In the genomic region with DNA sequence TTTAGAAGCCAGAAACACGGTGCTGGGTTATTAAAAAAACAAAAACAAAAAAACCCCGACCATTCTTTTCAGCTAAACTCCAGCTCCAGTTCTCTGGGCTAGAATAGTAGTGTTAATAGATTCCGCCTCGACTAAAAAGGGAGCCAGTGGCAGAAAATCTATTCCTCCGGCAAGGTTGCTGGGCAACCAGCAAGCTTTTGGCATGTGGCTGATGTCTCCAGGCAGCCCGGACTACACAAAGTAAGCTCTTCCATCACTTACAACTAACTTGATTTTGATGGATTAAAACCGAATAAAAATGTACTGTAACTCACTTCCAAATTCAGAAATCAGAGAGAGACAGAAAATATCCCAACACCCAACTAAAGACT, we compare ENCODE assay signal across 14 cellular contexts.
A peak's percentile ranks its signal among the peaks of the same experiment; 100 is the strongest.
DNase-seq lines count a peak whose midpoint lies in the region; ATAC-seq and FAIRE-seq lines count a peak whose summit lies in the region.
"Had no signal": no experiment of that assay in that cellular context is flagged by ENCODE, and none has a peak within 500 bp of the region (broad histone marks: within the 10 kb centered on the region; RNA-seq: fewer than 3 reads in every experiment).

No MANE protein-coding gene starts in this region.

- H3K4me1 Mint-ChIP-seq in stimulated activated naive B cell treated with anti-CD40 and anti-IgM and Interleukin-4, amounts not matched to agents 10 μg/mL and 1 μg/mL and 100 μg/mL, for 72 hours: peaks cover 9 to 19% of the 10 kb centered on the region in 2 donors

- H3K27me3 Mint-ChIP-seq in stimulated activated naive B cell treated with anti-CD40 and anti-IgM and Interleukin-4, amounts not matched to agents 10 μg/mL and 1 μg/mL and 100 μg/mL, for 72 hours: no peaks in the 10 kb centered on the region
- H3K27me3 Mint-ChIP-seq: activated CD8-positive, alpha-beta memory T cell treated with anti-CD3 and anti-CD28 coated beads, Interleukin-2, amount 10 ng/mL, durations not matched to agents 7 days and 5 days had no signal

- H3K27ac ChIP-seq in caudate nucleus (ENCODE audit: low read depth, low read length): no peak overlapping the region
- H3K27ac ChIP-seq: 22Rv1 had no signal

- FAIRE-seq in islet of Langerhans (lab: Jason Lieb, UNC): peak; percentile 96
- FAIRE-seq: GM19239 had no signal

- H3K4me3 Mint-ChIP-seq in stimulated activated naive B cell treated with anti-CD40 and anti-IgM and Interleukin-4, amounts not matched to agents 10 μg/mL and 1 μg/mL and 100 μg/mL, for 72 hours: no peak overlapping the region
- H3K4me3 Mint-ChIP-seq: activated CD8-positive, alpha-beta memory T cell treated with anti-CD3 and anti-CD28 coated beads, Interleukin-2, amount 10 ng/mL, durations not matched to agents 7 days and 5 days had no signal

- peaks cover 7 to 20% of the 10 kb centered on the region in 2 donors for H3K36me3 Mint-ChIP-seq in stimulated activated naive B cell treated with anti-CD40 and anti-IgM and Interleukin-4, amounts not matched to agents 10 μg/mL and 1 μg/mL and 100 μg/mL, for 72 hours

- intact Hi-C loops in posterior cingulate gyrus (cut with DNase I): no loop called here

- peak; percentile 54 for DNase-seq in DMS 273 (lab: John Stamatoyannopoulos, UW; ENCODE audit: unreplicated experiment)
- no peak for DNase-seq in DMS 273 treated with DMSO at 0.1 percent for 48 hours (lab: John Stamatoyannopoulos, UW)
- peak in 40 of 61 donors; percentile 7 to 87 (median 38) for DNase-seq in caudate nucleus (lab: John Stamatoyannopoulos, UW)
- DNase-seq in posterior cingulate gyrus: peak in 8 of 10 donors; percentile 32 to 94 (median 60)
- no peak for DNase-seq in stimulated activated naive B cell treated with anti-CD40 and anti-IgM and Interleukin-4, amounts not matched to agents 10 μg/mL and 1 μg/mL and 100 μg/mL, for 72 hours
- DNase-seq in NCI-H128 (lab: John Stamatoyannopoulos, UW; ENCODE audit: unreplicated experiment): no peak
- DNase-seq in D341Med (ENCODE audit: low spot score): no peak
- DNase-seq: activated CD8-positive, alpha-beta memory T cell treated with anti-CD3 and anti-CD28 coated beads, Interleukin-2, amount 10 ng/mL, durations not matched to agents 7 days and 5 days; NCI-H1092; NCI-H510A; RPMI8226 had no signal

- no peak overlapping the region for H3K27ac Mint-ChIP-seq in stimulated activated naive B cell treated with anti-CD40 and anti-IgM and Interleukin-4, amounts not matched to agents 10 μg/mL and 1 μg/mL and 100 μg/mL, for 72 hours
- H3K27ac Mint-ChIP-seq: activated CD8-positive, alpha-beta memory T cell treated with anti-CD3 and anti-CD28 coated beads, Interleukin-2, amount 10 ng/mL, durations not matched to agents 7 days and 5 days had no signal

- ATAC-seq in stimulated activated naive B cell treated with anti-CD40 and anti-IgM and Interleukin-4, amounts not matched to agents 10 μg/mL and 1 μg/mL and 100 μg/mL, for 72 hours (replicated peaks): no peak
- ATAC-seq: activated CD8-positive, alpha-beta memory T cell treated with anti-CD3 and anti-CD28 coated beads, Interleukin-2, amount 10 ng/mL, durations not matched to agents 7 days and 5 days had no signal

- H3K9me3 Mint-ChIP-seq in stimulated activated naive B cell treated with anti-CD40 and anti-IgM and Interleukin-4, amounts not matched to agents 10 μg/mL and 1 μg/mL and 100 μg/mL, for 72 hours: no peaks in the 10 kb centered on the region

Comparison
In these comparisons a context has a peak if more than half of its experiments do, and no peak if none do; other contexts are left out.
1. DNase-seq: peak in DMS 273 (single experiment), caudate nucleus (40 of 61) and posterior cingulate gyrus (8 of 10); none in DMS 273 treated with DMSO at 0.1 percent for 48 hours (single experiment), stimulated activated naive B cell treated with anti-CD40 and anti-IgM and Interleukin-4, amounts not matched to agents 10 μg/mL and 1 μg/mL and 100 μg/mL, for 72 hours (single experiment), NCI-H128 (single experiment) and D341Med (single experiment).